Comparison of ENCODE assay signal across 21 cellular contexts in genomic region chr10:126469692-126470091, GRCh38.
DNase-seq lines count a peak whose midpoint lies in the region; ATAC-seq and TF ChIP-seq lines count a peak whose summit lies in the region.
"Had no signal": no experiment of that assay in that cellular context is flagged by ENCODE, and none has a peak within 500 bp of the region (broad histone marks: within the 10 kb centered on the region; RNA-seq: fewer than 3 reads in every experiment).

No MANE protein-coding gene starts in this region.

- POLR2A ChIA-PET in CD4-positive, alpha-beta T cell (lab: Charles Lee), result interaction anchor here (0.6 kb wide), 1 partner anchor 71 kb away, joined by 3 read pairs; no protein-coding TSS in a partner anchor

- H3K9ac ChIP-seq in colonic mucosa (ENCODE audit: low read depth in 2 of 2, low read length in 2 of 2), result no peak overlapping the region

- intact Hi-C loops in CD4-positive, alpha-beta T cell (cut with DNase I, micrococcal nuclease), result no loop called here
- intact Hi-C loops in colonic mucosa (cut with DNase I), result no loop called here

- no peaks in the 10 kb centered on the region for H3K36me3 ChIP-seq in colonic mucosa
- H3K36me3 ChIP-seq: SJSA1 had no signal

- H3K4me1 ChIP-seq in colonic mucosa, result no peaks in the 10 kb centered on the region

- peak; percentile 2 for DNase-seq in activated CD4-positive, CD25-positive, alpha-beta regulatory T cell treated with anti-CD3 and anti-CD28 coated beads, Interleukin-2, amount 50 U/mL, for 16 hours (ENCODE audit: low read depth, low spot score)
- DNase-seq in CD4-positive, alpha-beta T cell, result no peak
- DNase-seq in effector memory CD8-positive, alpha-beta T cell, result no peak
- no peak for DNase-seq in stimulated activated effector memory CD8-positive, alpha-beta T cell treated with anti-CD3 and anti-CD28 coated beads, Interleukin-12 subunit alpha, Interleukin-12 subunit beta, amount 100 ng/mL, for 72 hours (ENCODE audit: low spot score in 2 of 2)
- DNase-seq in NCI-H2171 treated with DMSO at 0.1 percent for 48 hours (lab: John Stamatoyannopoulos, UW) (no peak), colonic mucosa (no peak)
- DNase-seq: 8988T, ACHN, DMS153, NCI-H1048, NCI-H1417 treated with DMSO at 0.1 percent for 48 hours, NCI-H1694 treated with DMSO at 0.1 percent for 48 hours, NCI-H2081, NCI-H226, NCI-H510A, NCI-H69, Right ventricle myocardium superior, RPMI8226 had no signal

- H3K4me3 Mint-ChIP-seq in CD4-positive, alpha-beta T cell, result peak overlapping the region; percentile 17
- peak overlapping the region; percentile 34 to 82 for H3K4me3 Mint-ChIP-seq in effector memory CD8-positive, alpha-beta T cell
- peak overlapping the region; percentile 10 for H3K4me3 Mint-ChIP-seq in stimulated activated effector memory CD8-positive, alpha-beta T cell treated with anti-CD3 and anti-CD28 coated beads, Interleukin-12 subunit alpha, Interleukin-12 subunit beta, amount 100 ng/mL, for 72 hours

- H3K9me3 ChIP-seq in CD4-positive, alpha-beta T cell (ENCODE audit: control insufficient read depth, low read length), result no peaks in the 10 kb centered on the region
- H3K9me3 ChIP-seq in colonic mucosa, result no peaks in the 10 kb centered on the region
- H3K9me3 ChIP-seq: SJSA1 had no signal

- H3K27me3 ChIP-seq in CD4-positive, alpha-beta T cell (ENCODE audit: control insufficient read depth, insufficient read depth, low read length), result no peaks in the 10 kb centered on the region
- no peaks in the 10 kb centered on the region for H3K27me3 ChIP-seq in colonic mucosa
- H3K27me3 ChIP-seq: SJSA1 had no signal

- H3K27ac Mint-ChIP-seq in CD4-positive, alpha-beta T cell, result no peak overlapping the region
- H3K27ac Mint-ChIP-seq in effector memory CD8-positive, alpha-beta T cell, result peak overlapping the region in 1 of 2 donors; percentile 77
- peak overlapping the region; percentile 4 for H3K27ac Mint-ChIP-seq in stimulated activated effector memory CD8-positive, alpha-beta T cell treated with anti-CD3 and anti-CD28 coated beads, Interleukin-12 subunit alpha, Interleukin-12 subunit beta, amount 100 ng/mL, for 72 hours

- H3K27me3 Mint-ChIP-seq in CD4-positive, alpha-beta T cell, result peaks cover 11% of the 10 kb centered on the region
- H3K27me3 Mint-ChIP-seq in effector memory CD8-positive, alpha-beta T cell, result no peaks in the 10 kb centered on the region

- H3K4me3 ChIP-seq in colonic mucosa, result no peak overlapping the region
- H3K4me3 ChIP-seq: SJSA1 had no signal

- no peaks in the 10 kb centered on the region for H3K36me3 Mint-ChIP-seq in CD4-positive, alpha-beta T cell (ENCODE audit: low read depth)
- peaks cover 5% of the 10 kb centered on the region for H3K36me3 Mint-ChIP-seq in effector memory CD8-positive, alpha-beta T cell (ENCODE audit: insufficient read depth)
- H3K36me3 Mint-ChIP-seq in stimulated activated effector memory CD8-positive, alpha-beta T cell treated with anti-CD3 and anti-CD28 coated beads, Interleukin-12 subunit alpha, Interleukin-12 subunit beta, amount 100 ng/mL, for 72 hours, result no peaks in the 10 kb centered on the region

- no peak overlapping the region for H3K27ac ChIP-seq in CD4-positive, alpha-beta T cell (ENCODE audit: low read depth, low read length)
- no peak overlapping the region for H3K27ac ChIP-seq in colonic mucosa
- H3K27ac ChIP-seq: SJSA1 had no signal

- no peaks in the 10 kb centered on the region for H3K9me3 Mint-ChIP-seq in CD4-positive, alpha-beta T cell
- H3K9me3 Mint-ChIP-seq in effector memory CD8-positive, alpha-beta T cell, result peaks cover 14 to 16% of the 10 kb centered on the region in 2 donors
- H3K9me3 Mint-ChIP-seq in stimulated activated effector memory CD8-positive, alpha-beta T cell treated with anti-CD3 and anti-CD28 coated beads, Interleukin-12 subunit alpha, Interleukin-12 subunit beta, amount 100 ng/mL, for 72 hours, result peaks cover 4% of the 10 kb centered on the region

- TF ChIP-seq CTCF in CD4-positive, alpha-beta T cell (IDR thresholded peaks at IDR 0.05), result no peak
- no peak for TF ChIP-seq CTCF in colonic mucosa (IDR thresholded peaks at IDR 0.05)

- CTCF ChIA-PET in CD4-positive, alpha-beta T cell (lab: Charles Lee), result no interaction called here

- peaks cover 11% of the 10 kb centered on the region for H3K4me1 Mint-ChIP-seq in CD4-positive, alpha-beta T cell (ENCODE audit: low read depth)
- peaks cover 0 to 24% of the 10 kb centered on the region in 2 donors for H3K4me1 Mint-ChIP-seq in effector memory CD8-positive, alpha-beta T cell (ENCODE audit: low read depth in 2 of 2)
- H3K4me1 Mint-ChIP-seq in stimulated activated effector memory CD8-positive, alpha-beta T cell treated with anti-CD3 and anti-CD28 coated beads, Interleukin-12 subunit alpha, Interleukin-12 subunit beta, amount 100 ng/mL, for 72 hours, result peaks cover 39% of the 10 kb centered on the region

- no peak for ATAC-seq in activated CD4-positive, CD25-positive, alpha-beta regulatory T cell treated with anti-CD3 and anti-CD28 coated beads, Interleukin-2, amount 50 U/mL, for 24 hours
- peak; percentile 41 for ATAC-seq in CD4-positive, alpha-beta T cell (ENCODE audit: poor library complexity)
- no peak for ATAC-seq in effector memory CD8-positive, alpha-beta T cell (replicated peaks)
- ATAC-seq in stimulated activated effector memory CD8-positive, alpha-beta T cell treated with anti-CD3 and anti-CD28 coated beads, Interleukin-12 subunit alpha, Interleukin-12 subunit beta, amount 100 ng/mL, for 72 hours, result no peak
- ATAC-seq: HCT116 had no signal
